In the genomic region with DNA sequence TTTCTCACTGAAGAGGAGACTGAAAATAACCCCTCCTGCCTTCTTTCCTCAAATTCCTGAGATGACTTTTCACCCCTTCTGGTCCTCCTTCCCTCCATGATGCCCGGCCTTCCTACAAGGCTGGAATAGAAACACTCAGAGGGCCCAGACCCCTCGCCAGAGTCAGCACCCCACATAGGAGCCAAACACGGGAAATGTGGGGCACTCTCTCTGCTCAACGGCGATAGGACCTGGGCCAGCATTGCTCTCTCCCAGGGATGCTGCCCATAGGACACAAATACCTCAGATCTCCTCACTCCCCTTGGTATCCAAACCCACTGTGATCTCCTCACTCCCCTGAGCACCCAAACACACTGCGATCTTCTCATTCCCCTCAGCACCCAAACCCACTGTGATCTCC, we compare ENCODE assay signal across 25 cellular contexts. TPM values are rescaled to one million over a fixed set of nuclear protein-coding genes. Genes with fewer than 3 reads are reported as not detected.
"Had no signal": no experiment of that assay in that cellular context is flagged by ENCODE, and none has a peak within 500 bp of the region (broad histone marks: within the 10 kb centered on the region; RNA-seq: fewer than 3 reads in every experiment).

No MANE protein-coding gene starts in this region.

- ATAC-seq: K562 had no signal

- FAIRE-seq: HTR-8/SVneo, K562, RCC 7860 had no signal

- H3K4me1 Mint-ChIP-seq: IgD-negative memory B cell had no signal

- H3K9me3 Mint-ChIP-seq: IgD-negative memory B cell had no signal

- H3K27ac ChIP-seq: HL-60, KMS-11 had no signal

- H3K36me3 ChIP-seq: MG63 had no signal

- DNase-seq: MG63, NCI-H1092, NCI-H1436, NCI-H187, NCI-H2029, NCI-H2081 treated with DMSO at 0.1 percent for 48 hours, NCI-H2171, NCI-H226, NCI-H446, NCI-H510A, NCI-H524 treated with DMSO at 0.1 percent for 48 hours, NCI-H69, NCI-H774, RPMI8226, SHP77, SK-N-SH, SW 1271 had no signal

- H3K27me3 ChIP-seq: MG63 had no signal

- H3K4me3 ChIP-seq: K562, MG63 had no signal

- H3K4me3 Mint-ChIP-seq: IgD-negative memory B cell had no signal

- H3K27ac Mint-ChIP-seq: IgD-negative memory B cell had no signal

- H3K9ac ChIP-seq: KMS-11, SK-N-SH had no signal

- H3K9me2 ChIP-seq: SK-N-SH had no signal

- H3K36me3 Mint-ChIP-seq: IgD-negative memory B cell had no signal

- H3K4me2 ChIP-seq: KMS-11, SK-N-SH had no signal

- H3K9me3 ChIP-seq: MG63, SK-N-SH had no signal

RNA-seq across cellular contexts. Expression of gene CFAP46, which starts 7.4 kb away (rescaled TPM):
- total RNA-seq: K562, LHCN-M2, SK-MEL-5 had no signal
- polyA plus RNA-seq: IgD-negative memory B cell, K562 had no signal
